Comparison of ENCODE assay signal across 18 cellular contexts in the genomic region with DNA sequence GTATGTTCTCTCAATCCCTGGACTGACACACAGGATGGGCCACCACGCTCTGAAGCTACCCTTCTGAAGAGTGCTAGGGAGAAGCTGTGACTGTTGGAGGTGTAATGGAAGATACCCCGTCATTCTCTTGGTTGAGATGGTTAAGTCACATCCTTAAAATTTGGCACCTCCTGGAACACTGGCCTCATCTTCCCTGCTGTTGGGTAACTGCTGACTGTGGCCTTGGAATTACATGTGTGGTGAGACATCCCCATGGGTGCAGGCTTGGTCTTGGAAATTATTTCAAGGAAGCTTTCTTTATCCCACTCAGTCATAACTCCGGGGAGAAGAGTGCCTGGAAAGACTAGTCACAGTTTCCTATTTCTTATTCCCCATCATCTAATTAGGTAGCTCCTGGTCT.
"Had no signal": no experiment of that assay in that cellular context is flagged by ENCODE, and none has a peak within 500 bp of the region (broad histone marks: within the 10 kb centered on the region; RNA-seq: fewer than 3 reads in every experiment).

No MANE protein-coding gene starts in this region.

- H3K9me3 ChIP-seq: colonic mucosa, esophagus squamous epithelium, heart left ventricle, neutrophil, sigmoid colon, stomach, uterus had no signal

- H3K36me3 ChIP-seq: colonic mucosa, esophagus squamous epithelium, heart left ventricle, neutrophil, sigmoid colon, stomach, uterus had no signal

- H3K27ac ChIP-seq: colonic mucosa, esophagus squamous epithelium, heart left ventricle, neutrophil, sigmoid colon, stomach, uterus had no signal

- DNase-seq: colonic mucosa; dermis blood vessel endothelial cell; esophagus squamous epithelium; heart left ventricle; hippocampal formation; left colon; left ventricle myocardium superior; naive thymus-derived CD4-positive, alpha-beta T cell; nephron progenitor cell; posterior cingulate gyrus; sigmoid colon; small intestine; stimulated activated CD4-positive, alpha-beta T cell treated with anti-CD3 and anti-CD28 coated beads, Interleukin-12 subunit alpha, Interleukin-12 subunit beta, amount 100 ng/mL, for 4 hours; stimulated activated naive CD4-positive, alpha-beta T cell; stomach; trophoblast cell; uterus had no signal

- H3K4me1 ChIP-seq: colonic mucosa, uterus had no signal

- H3K27me3 ChIP-seq: colonic mucosa, heart left ventricle, neutrophil, sigmoid colon, stomach, uterus had no signal

- H3K4me3 ChIP-seq: colonic mucosa, esophagus squamous epithelium, heart left ventricle, sigmoid colon, stomach, uterus had no signal

- ATAC-seq: heart left ventricle; left colon; left ventricle myocardium superior; naive thymus-derived CD4-positive, alpha-beta T cell had no signal
